Comparison of ENCODE assay signal across 12 cellular contexts in genomic region chr5:179254638-179255271, GRCh38.
"Had no signal": no experiment of that assay in that cellular context is flagged by ENCODE, and none has a peak within 500 bp of the region (broad histone marks: within the 10 kb centered on the region; RNA-seq: fewer than 3 reads in every experiment).

No MANE protein-coding gene starts in this region.

- H3K4me3 Mint-ChIP-seq: activated B cell treated with CpG ODN at 0.5 μM for 24 hours; activated CD8-positive, alpha-beta T cell treated with anti-CD3 and anti-CD28 coated beads, Interleukin-2, amount 10 ng/mL, durations not matched to agents 7 days and 5 days; mesothelial cell of epicardium; neural crest cell; T-helper 2 cell treated with Interferon-gamma antibody and Interleukin-4, amounts not matched to agents 5 μg/mL and 100 μg/mL, for 36 hours had no signal

- H3K36me3 ChIP-seq: adrenal gland, stomach had no signal

- H3K27ac Mint-ChIP-seq: activated B cell treated with CpG ODN at 0.5 μM for 24 hours; activated CD8-positive, alpha-beta T cell treated with anti-CD3 and anti-CD28 coated beads, Interleukin-2, amount 10 ng/mL, durations not matched to agents 7 days and 5 days; mesothelial cell of epicardium; T-helper 2 cell treated with Interferon-gamma antibody and Interleukin-4, amounts not matched to agents 5 μg/mL and 100 μg/mL, for 36 hours had no signal

- H3K9me3 Mint-ChIP-seq: activated B cell treated with CpG ODN at 0.5 μM for 24 hours; mesothelial cell of epicardium; neural crest cell; T-helper 2 cell treated with Interferon-gamma antibody and Interleukin-4, amounts not matched to agents 5 μg/mL and 100 μg/mL, for 36 hours had no signal

- H3K9me3 ChIP-seq: adrenal gland, stomach had no signal

- ATAC-seq: activated CD8-positive, alpha-beta T cell treated with anti-CD3 and anti-CD28 coated beads, Interleukin-2, amount 10 ng/mL, durations not matched to agents 7 days and 5 days; esophagus mucosa had no signal

- H3K27ac ChIP-seq: stomach had no signal

- H3K4me1 ChIP-seq: adrenal gland had no signal

- H3K4me3 ChIP-seq: adrenal gland, stomach had no signal

- H3K36me3 Mint-ChIP-seq: mesothelial cell of epicardium had no signal

- H3K27me3 ChIP-seq: adrenal gland, stomach had no signal

- H3K4me1 Mint-ChIP-seq: activated B cell treated with CpG ODN at 0.5 μM for 24 hours, mesothelial cell of epicardium had no signal

- H3K27me3 Mint-ChIP-seq: activated B cell treated with CpG ODN at 0.5 μM for 24 hours had no signal

- DNase-seq: activated B cell treated with CpG ODN at 0.5 μM for 24 hours; activated CD4-positive, alpha-beta T cell treated with anti-CD3 and anti-CD28 coated beads for 48 hours; activated CD8-positive, alpha-beta T cell treated with anti-CD3 and anti-CD28 coated beads, Interleukin-2, amount 10 ng/mL, durations not matched to agents 7 days and 5 days; activated naive CD4-positive, alpha-beta T cell treated with Interleukin-2 at 50 U/mL for 16 hours; stimulated activated CD4-positive, alpha-beta T cell treated with anti-CD3 and anti-CD28 coated beads, Interleukin-12 subunit alpha, Interleukin-12 subunit beta, amount 100 ng/mL, for 4 hours; stimulated activated CD4-positive, alpha-beta T cell treated with anti-CD3 and anti-CD28 coated beads, Interleukin-2, amount 100 ng/mL, for 24 hours; stomach had no signal
